20 cellular contexts compared by ENCODE assay signal in the genomic region with DNA sequence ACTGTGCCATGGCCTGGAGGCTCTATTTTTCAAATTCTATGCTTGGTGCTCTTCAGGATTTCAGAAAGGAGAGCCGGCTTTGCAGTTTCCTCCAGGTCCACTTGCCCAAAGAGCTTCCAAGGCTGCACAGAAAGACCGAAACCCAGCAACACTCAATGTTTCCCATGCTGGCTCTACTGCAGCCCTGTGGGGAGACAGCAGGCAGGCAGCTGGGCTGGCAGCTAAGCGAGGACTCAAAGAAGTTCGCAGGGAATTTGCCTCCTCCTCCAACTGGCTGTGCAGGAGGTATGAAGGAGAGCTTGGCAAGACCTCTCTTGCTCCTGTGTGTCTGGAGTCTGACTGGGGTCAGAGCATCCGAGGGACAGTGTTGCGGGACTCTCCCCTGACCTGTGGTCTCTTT.
"Had no signal": no experiment of that assay in that cellular context is flagged by ENCODE, and none has a peak within 500 bp of the region (broad histone marks: within the 10 kb centered on the region; RNA-seq: fewer than 3 reads in every experiment).

No MANE protein-coding gene starts in this region.

- H3K4me3 ChIP-seq: adrenal gland, ascending aorta, coronary artery, esophagus squamous epithelium, gastroesophageal sphincter, prostate gland, thyroid gland had no signal

- ATAC-seq: activated T-helper 17 cell treated with anti-CD3 and anti-CD28 coated beads, Interleukin-2, amount 50 U/mL, for 72 hours; gastroesophageal sphincter; left colon; stimulated activated naive CD8-positive, alpha-beta T cell treated with anti-CD3 and anti-CD28 coated beads, Interleukin-15, Interleukin-2, amounts not matched to agents 100 U/mL and 50 U/mL, for 24 hours had no signal

- H3K4me1 ChIP-seq: adrenal gland, ascending aorta, esophagus squamous epithelium, gastroesophageal sphincter, prostate gland, thyroid gland had no signal

- H3K27ac ChIP-seq: adrenal gland, ascending aorta, brain microvascular endothelial cell, coronary artery, esophagus squamous epithelium, gastroesophageal sphincter, prostate gland, thyroid gland had no signal

- H3K27me3 ChIP-seq: adrenal gland, ascending aorta, brain microvascular endothelial cell, thyroid gland had no signal

- H3K9me3 ChIP-seq: adrenal gland, ascending aorta, esophagus squamous epithelium, gastroesophageal sphincter, prostate gland, thyroid gland had no signal

- DNase-seq: activated CD4-positive, alpha-beta T cell treated with anti-CD3 and anti-CD28 coated beads for 1 hour; activated T-cell treated with anti-CD3 and anti-CD28 coated beads, Interleukin-2, amount 50 U/mL, for 24 hours; adrenal gland; brain microvascular endothelial cell; esophagus squamous epithelium; head of caudate nucleus; islet precursor cell; left colon; naive B cell; stimulated activated CD4-positive, alpha-beta T cell treated with anti-CD3 and anti-CD28 coated beads, Interleukin-12 subunit alpha, Interleukin-12 subunit beta, amount 100 ng/mL, for 4 hours; stimulated activated CD4-positive, alpha-beta T cell treated with anti-CD3 and anti-CD28 coated beads, Interleukin-4, amount 100 ng/mL, for 4 hours; stimulated activated naive CD8-positive, alpha-beta T cell treated with anti-CD3 and anti-CD28 coated beads, Interleukin-15, Interleukin-2, amounts not matched to agents 100 U/mL and 50 U/mL, for 24 hours; substantia nigra; T-helper 9 cell; thyroid gland had no signal

- H3K36me3 ChIP-seq: adrenal gland, ascending aorta, brain microvascular endothelial cell, esophagus squamous epithelium, gastroesophageal sphincter, prostate gland, thyroid gland had no signal
